10 cellular contexts compared by ENCODE assay signal in the genomic region with DNA sequence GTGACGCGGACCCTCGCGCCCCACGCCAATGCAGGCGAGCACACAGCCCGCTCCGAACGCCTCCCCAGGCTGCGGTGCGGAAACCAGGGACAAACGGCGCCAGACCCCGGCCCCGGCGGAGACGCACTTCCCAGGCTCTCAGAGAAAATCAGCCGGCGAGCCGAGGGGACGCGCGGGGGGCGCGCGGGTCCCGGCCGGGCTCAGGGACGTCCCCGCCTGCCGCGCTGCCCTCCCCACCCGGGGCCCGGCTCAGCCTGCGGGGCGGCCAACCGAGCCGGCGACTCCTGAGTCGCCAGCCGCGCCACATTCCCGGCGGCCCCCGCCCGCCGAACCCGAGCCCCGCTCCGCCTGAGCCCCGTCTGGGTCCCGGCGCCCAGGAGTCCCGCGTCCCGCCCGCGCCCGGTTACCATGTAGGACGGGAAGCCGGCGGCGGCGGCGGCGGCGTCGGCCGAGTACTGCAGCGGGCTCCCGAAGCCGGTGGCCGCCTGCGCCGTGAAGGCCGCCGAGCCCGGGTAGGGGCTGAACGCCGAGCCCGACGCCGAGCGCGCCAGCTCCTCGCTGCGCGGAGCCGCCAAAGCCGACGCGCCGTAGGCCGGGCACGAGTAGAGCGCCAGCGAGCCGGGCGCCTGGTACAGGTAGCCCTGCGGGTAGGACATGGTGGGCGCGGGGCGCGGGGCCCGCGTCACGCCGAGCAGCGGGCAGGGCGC. TPM values are rescaled to one million over a fixed set of nuclear protein-coding genes. Genes with fewer than 3 reads are reported as not detected.
A peak's percentile ranks its signal among the peaks of the same experiment; 100 is the strongest.
DNase-seq lines count a peak whose midpoint lies in the region; ATAC-seq, FAIRE-seq and TF ChIP-seq lines count a peak whose summit lies in the region.
"Had no signal": no experiment of that assay in that cellular context is flagged by ENCODE, and none has a peak within 500 bp of the region (broad histone marks: within the 10 kb centered on the region; RNA-seq: fewer than 3 reads in every experiment).

No MANE protein-coding gene starts in this region.

- TF ChIP-seq CTCF in transverse colon (IDR thresholded peaks at IDR 0.05) (no peak), Peyer's patch (IDR thresholded peaks at IDR 0.05) (no peak)

- H3K79me2 ChIP-seq in mesendoderm (ENCODE audit: control insufficient read depth, insufficient read depth, low read length) = no peaks in the 10 kb centered on the region

- in situ Hi-C loops in transverse colon (cut with MboI; ENCODE audit: low pct_ligation_motif_present in 1 of 4, low pct_unique_long_range_greater_than_20kb in 1 of 4, low sequenced_read_pairs in 3 of 4) = no loop called here

- DNase-seq in stimulated activated CD4-positive, alpha-beta T cell treated with anti-CD3 and anti-CD28 coated beads, Interleukin-15, amount 100 ng/mL, for 24 hours = peak; percentile 17
- DNase-seq in stimulated activated CD4-positive, alpha-beta T cell treated with anti-CD3 and anti-CD28 coated beads, Interleukin-2, amount 100 ng/mL, for 24 hours = no peak
- peak; percentile 62 for DNase-seq in mesendoderm
- DNase-seq in GM12892 (ENCODE audit: insufficient read length) = no peak
- no peak for DNase-seq in transverse colon
- DNase-seq in Peyer's patch = no peak
- DNase-seq: activated gamma-delta T cell, T-cell had no signal

- H4K8ac ChIP-seq in mesendoderm (ENCODE audit: low read depth, low read length) = no peak overlapping the region

- no peak overlapping the region for H2AK5ac ChIP-seq in mesendoderm (ENCODE audit: low read length)

- H3K4me3 ChIP-seq in endocrine pancreas (ENCODE audit: control insufficient read depth, insufficient read depth, low read length) (no peak overlapping the region), mesendoderm (ENCODE audit: low read length) (peak overlapping the region; percentile 22), transverse colon (peak overlapping the region in 1 of 4 donors; percentile 26), Peyer's patch (peak overlapping the region in 2 of 4 donors; percentile 16 to 26)

- H3K9ac ChIP-seq in endocrine pancreas (ENCODE audit: control insufficient read depth, insufficient read depth, low read length) = peak overlapping the region; percentile 66
- H3K9ac ChIP-seq in mesendoderm (ENCODE audit: low read length) = peak overlapping the region; percentile 55

- no peak overlapping the region for H2BK5ac ChIP-seq in mesendoderm (ENCODE audit: low read length)

- H3K4ac ChIP-seq in mesendoderm (ENCODE audit: low read depth, low read length) = peak overlapping the region; percentile 21

- peaks cover 2% of the 10 kb centered on the region for H3K27me3 ChIP-seq in endocrine pancreas (ENCODE audit: control insufficient read depth, insufficient read depth, low read length)
- peaks cover 32% of the 10 kb centered on the region for H3K27me3 ChIP-seq in mesendoderm (ENCODE audit: insufficient read depth, low read length, poor library complexity)
- peaks cover 97% of the 10 kb centered on the region for H3K27me3 ChIP-seq in transverse colon
- peaks cover 0 to 46% of the 10 kb centered on the region in 2 donors for H3K27me3 ChIP-seq in Peyer's patch

- H3K18ac ChIP-seq in mesendoderm (ENCODE audit: low read length) = peak overlapping the region; percentile 8

- intact Hi-C loops in transverse colon (cut with DNase I; ENCODE audit: low total_unique reads) = no loop called here

- H2BK120ac ChIP-seq in mesendoderm (ENCODE audit: low read depth, low read length) = no peak overlapping the region

- H3K4me2 ChIP-seq in mesendoderm (ENCODE audit: low read length) = peak overlapping the region; percentile 80

- H2BK15ac ChIP-seq in mesendoderm (replicated peaks; ENCODE audit: low read depth) = no peak overlapping the region

- no peak for TF ChIP-seq EP300 in transverse colon (IDR thresholded peaks at IDR 0.05; ENCODE audit: low read depth)

- H4K5ac ChIP-seq in mesendoderm (ENCODE audit: low read length) = no peak overlapping the region

- H3K9me3 ChIP-seq in endocrine pancreas (ENCODE audit: control insufficient read depth, low read length) (no peaks in the 10 kb centered on the region), transverse colon (no peaks in the 10 kb centered on the region), Peyer's patch (peaks cover 0 to 3% (median 0%) of the 10 kb centered on the region in 4 donors)

- H3K27ac ChIP-seq in mesendoderm (ENCODE audit: low read depth, low read length) (no peak overlapping the region), transverse colon (no peak overlapping the region), Peyer's patch (no peak overlapping the region)

- peak overlapping the region; percentile 73 for H3K56ac ChIP-seq in mesendoderm (ENCODE audit: low read length)

- TF ChIP-seq POLR2A in GM12892 (IDR thresholded peaks at IDR 0.05; ENCODE audit: low read depth, low read length) = no peak
- TF ChIP-seq POLR2A in transverse colon (IDR thresholded peaks at IDR 0.05) = no peak
- TF ChIP-seq POLR2A in Peyer's patch (IDR thresholded peaks at IDR 0.05) = no peak

- no peak overlapping the region for H3K23ac ChIP-seq in mesendoderm (ENCODE audit: low read length)

- H3K36me3 ChIP-seq in endocrine pancreas (ENCODE audit: control insufficient read depth, insufficient read depth, low read length) = peaks cover 4% of the 10 kb centered on the region
- H3K36me3 ChIP-seq in mesendoderm (ENCODE audit: control insufficient read depth, insufficient read depth, low read length) = no peaks in the 10 kb centered on the region
- H3K36me3 ChIP-seq in transverse colon = no peaks in the 10 kb centered on the region
- H3K36me3 ChIP-seq in Peyer's patch = no peaks in the 10 kb centered on the region

- ATAC-seq in HG02852 (IDR thresholded peaks at IDR 0.05; ENCODE audit: unreplicated experiment) = no peak
- ATAC-seq: T-cell had no signal

- WGBS in mesendoderm (ENCODE audit: extremely low coverage, insufficient coverage, low lambda C conversion rate) = no CpG with 5 or more reads among the region's 110 CpGs
- WGBS in transverse colon (ENCODE audit: low coverage in 1 of 2), 2 donors = 42% methylated on average over 51 of the region's 110 CpGs; no CpG with 5 or more reads in 1 of the 2 donors

- no peaks in the 10 kb centered on the region for H3K79me1 ChIP-seq in mesendoderm (ENCODE audit: low read length)

- FAIRE-seq in GM12892 (lab: Jason Lieb, UNC) = no peak

- H3K4me1 ChIP-seq in endocrine pancreas (ENCODE audit: control insufficient read depth, insufficient read depth, low read length) (peaks cover under 1% of the 10 kb centered on the region), mesendoderm (ENCODE audit: control insufficient read depth, low read depth, low read length) (no peaks in the 10 kb centered on the region), transverse colon (peaks cover 0 to 22% (median 13%) of the 10 kb centered on the region in 4 donors), Peyer's patch (peaks cover 0 to 34% (median 0%) of the 10 kb centered on the region in 4 donors)

RNA-seq across cellular contexts. Expression of a gene that starts 0.6 kb away (rescaled TPM):
- polyA plus RNA-seq in mesendoderm (2013, experiment 1 of 2) = 9.4 TPM
- 10.5 TPM for polyA plus RNA-seq in mesendoderm (2013, experiment 2 of 2)
- polyA plus RNA-seq in GM12892 (2012; ENCODE audit: missing spikeins) = not detected
- total RNA-seq in transverse colon (not detected), Peyer's patch (not detected)

Comparison
In these comparisons a context has a peak if more than half of its experiments do, and no peak if none do; other contexts are left out.
1. DNase-seq: peak in stimulated activated CD4-positive, alpha-beta T cell treated with anti-CD3 and anti-CD28 coated beads, Interleukin-15, amount 100 ng/mL, for 24 hours (single experiment) and mesendoderm (single experiment); none in stimulated activated CD4-positive, alpha-beta T cell treated with anti-CD3 and anti-CD28 coated beads, Interleukin-2, amount 100 ng/mL, for 24 hours (0 of 2), GM12892 (single experiment), transverse colon (single experiment) and Peyer's patch (0 of 3).